ENCODE assay signal across 23 cellular contexts in the genomic region with DNA sequence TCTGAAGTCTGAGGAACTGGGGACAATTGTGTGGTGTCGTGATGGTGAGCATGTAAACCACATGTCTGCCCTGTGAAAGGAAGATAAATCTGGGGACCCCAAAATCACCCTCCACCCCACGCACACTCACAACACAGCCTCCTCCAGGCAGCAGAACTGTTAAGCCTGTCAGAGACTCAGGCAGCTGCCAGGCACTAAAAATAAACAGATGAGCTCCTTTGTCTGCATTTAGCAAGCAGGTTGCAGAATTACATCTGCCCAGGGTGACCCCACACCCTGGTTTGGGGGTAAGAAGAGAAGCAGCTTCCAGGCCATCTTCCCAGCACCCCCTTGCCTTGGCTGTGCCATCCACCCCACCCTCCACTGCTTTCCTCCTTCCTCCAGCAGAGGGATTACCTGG.
DNase-seq lines count a peak whose midpoint lies in the region; ATAC-seq and TF ChIP-seq lines count a peak whose summit lies in the region.
"Had no signal": no experiment of that assay in that cellular context is flagged by ENCODE, and none has a peak within 500 bp of the region (broad histone marks: within the 10 kb centered on the region; RNA-seq: fewer than 3 reads in every experiment).

No MANE protein-coding gene starts in this region.

- no peak overlapping the region for H3K4me2 ChIP-seq in neuronal stem cell (ENCODE audit: insufficient read depth, low read length, poor library complexity, severe bottlenecking)
- H3K4me2 ChIP-seq: A549 had no signal

- no peak overlapping the region for H4K91ac ChIP-seq in neuronal stem cell (ENCODE audit: low read depth, low read length, poor library complexity)

- no peak overlapping the region for H3K4me3 Mint-ChIP-seq in stimulated activated memory B cell treated with anti-CD40 and anti-IgM and Interleukin-4, amounts not matched to agents 10 μg/mL and 1 μg/mL and 100 μg/mL, for 72 hours
- H3K4me3 Mint-ChIP-seq: CD8-positive, alpha-beta T cell had no signal

- intact Hi-C loops in Right ventricle myocardium superior (cut with DNase I), result no loop called here

- H3K4me1 Mint-ChIP-seq in stimulated activated memory B cell treated with anti-CD40 and anti-IgM and Interleukin-4, amounts not matched to agents 10 μg/mL and 1 μg/mL and 100 μg/mL, for 72 hours, result peaks cover 17% of the 10 kb centered on the region

- H2BK15ac ChIP-seq in neuronal stem cell (ENCODE audit: low read length), result peak overlapping the region; percentile 77

- H3K14ac ChIP-seq in neuronal stem cell (ENCODE audit: low read length), result no peak overlapping the region

- no peak overlapping the region for H2AFZ ChIP-seq in neuronal stem cell (ENCODE audit: low read length)

- H2BK12ac ChIP-seq in neuronal stem cell (ENCODE audit: low read length), result no peak overlapping the region

- DNase-seq in Right ventricle myocardium superior, result no peak
- DNase-seq in right atrium auricular region (ENCODE audit: low spot score), result no peak
- no peak for DNase-seq in WERI-Rb-1
- no peak for DNase-seq in neuronal stem cell (ENCODE audit: low spot score)
- DNase-seq in NAMALWA (ENCODE audit: low spot score), result no peak
- no peak for DNase-seq in CD1c-positive myeloid dendritic cell (ENCODE audit: extremely low spot score)
- DNase-seq: AML-193; C1 segment of cervical spinal cord; CD8-positive, alpha-beta T cell; DMS 273 treated with DMSO at 0.1 percent for 48 hours; NCI-H1092 treated with DMSO at 0.1 percent for 48 hours; NCI-H1436 treated with DMSO at 0.1 percent for 48 hours; NCI-H187 treated with DMSO at 0.1 percent for 48 hours; NCI-H2171 treated with DMSO at 0.1 percent for 48 hours; NCI-H345; NCI-H524; NCI-H748 treated with DMSO at 0.1 percent for 48 hours; NK-92 treated with Interleukin-12 subunit alpha and Interleukin-12 subunit beta, amount 100 ng/mL, for 24 hours; PC-3 had no signal

- no peak overlapping the region for H4K8ac ChIP-seq in neuronal stem cell (ENCODE audit: low read depth, low read length)

- H3K27ac ChIP-seq in right atrium auricular region, result no peak overlapping the region
- H3K27ac ChIP-seq in WERI-Rb-1, result peak overlapping the region; percentile 33; the same call in 1 of the 2 replicates
- H3K27ac ChIP-seq in neuronal stem cell (replicated peaks; ENCODE audit: low read length), result no peak overlapping the region
- H3K27ac ChIP-seq: A549, SJSA1 had no signal

- H3K4me3 ChIP-seq in right atrium auricular region (no peak overlapping the region), WERI-Rb-1 (ENCODE audit: low read depth, low read length) (no peak overlapping the region), neuronal stem cell (ENCODE audit: low read length in 2 of 2) (no peak overlapping the region)
- H3K4me3 ChIP-seq: A549, SJSA1 had no signal

- no peak overlapping the region for H3K23ac ChIP-seq in neuronal stem cell (ENCODE audit: low read depth, low read length, poor library complexity)

- H2BK120ac ChIP-seq in neuronal stem cell (ENCODE audit: low read depth, low read length), result peak overlapping the region; percentile 34

- peaks cover 12% of the 10 kb centered on the region for H3K36me3 Mint-ChIP-seq in stimulated activated memory B cell treated with anti-CD40 and anti-IgM and Interleukin-4, amounts not matched to agents 10 μg/mL and 1 μg/mL and 100 μg/mL, for 72 hours
- H3K36me3 Mint-ChIP-seq: CD8-positive, alpha-beta T cell had no signal

- ATAC-seq in Right ventricle myocardium superior (ENCODE audit: poor library complexity), result peak; percentile 86
- no peak for ATAC-seq in stimulated activated memory B cell treated with anti-CD40 and anti-IgM and Interleukin-4, amounts not matched to agents 10 μg/mL and 1 μg/mL and 100 μg/mL, for 72 hours
- ATAC-seq: A549; CD8-positive, alpha-beta T cell; HCT116; PC-3 had no signal

- no peaks in the 10 kb centered on the region for H3K9me3 Mint-ChIP-seq in stimulated activated memory B cell treated with anti-CD40 and anti-IgM and Interleukin-4, amounts not matched to agents 10 μg/mL and 1 μg/mL and 100 μg/mL, for 72 hours
- H3K9me3 Mint-ChIP-seq: CD8-positive, alpha-beta T cell had no signal

- H3K9me3 ChIP-seq in right atrium auricular region, result no peaks in the 10 kb centered on the region
- H3K9me3 ChIP-seq in WERI-Rb-1 (ENCODE audit: severe bottlenecking), result no peaks in the 10 kb centered on the region
- no peaks in the 10 kb centered on the region for H3K9me3 ChIP-seq in neuronal stem cell (replicated peaks in 1 of 2; ENCODE audit: control insufficient read depth in 2 of 2, insufficient read depth in 1 of 2, low read depth in 1 of 2, low read length in 2 of 2)
- H3K9me3 ChIP-seq: A549, SJSA1 had no signal

- WGBS in neuronal stem cell (ENCODE audit: extremely low coverage in 2 of 2, insufficient read length in 2 of 2, insufficient replicate concordance in 1 of 2), 2 donors, result no CpG with 5 or more reads among the region's 2 CpGs

- H3K36me3 ChIP-seq in right atrium auricular region (no peaks in the 10 kb centered on the region), WERI-Rb-1 (no peaks in the 10 kb centered on the region; the same call in 1 of the 2 replicates), neuronal stem cell (replicated peaks in 1 of 2; ENCODE audit: control insufficient read depth in 2 of 2, insufficient read depth in 2 of 2, low read length in 2 of 2) (no peaks in the 10 kb centered on the region)
- H3K36me3 ChIP-seq: SJSA1 had no signal

- peaks cover 25% of the 10 kb centered on the region for H3K27me3 Mint-ChIP-seq in stimulated activated memory B cell treated with anti-CD40 and anti-IgM and Interleukin-4, amounts not matched to agents 10 μg/mL and 1 μg/mL and 100 μg/mL, for 72 hours

- peak overlapping the region; percentile 20 for H3K27ac Mint-ChIP-seq in stimulated activated memory B cell treated with anti-CD40 and anti-IgM and Interleukin-4, amounts not matched to agents 10 μg/mL and 1 μg/mL and 100 μg/mL, for 72 hours
- H3K27ac Mint-ChIP-seq: CD8-positive, alpha-beta T cell had no signal

- TF ChIP-seq CTCF in right atrium auricular region (IDR thresholded peaks at IDR 0.05), result no peak
- no peak for TF ChIP-seq CTCF in WERI-Rb-1 (IDR thresholded peaks at IDR 0.05; ENCODE audit: low read depth, low read length)

- peak overlapping the region; percentile 32 for H2AK5ac ChIP-seq in neuronal stem cell (ENCODE audit: low read depth, low read length)

- H3K4ac ChIP-seq in neuronal stem cell (ENCODE audit: low read length), result no peak overlapping the region

- H3K4me1 ChIP-seq in right atrium auricular region (no peaks in the 10 kb centered on the region), neuronal stem cell (ENCODE audit: control insufficient read depth in 2 of 2, insufficient read depth in 1 of 2, low read depth in 1 of 2, low read length in 2 of 2) (peaks cover 0 to 4% of the 10 kb centered on the region in 2 donors)
- H3K4me1 ChIP-seq: A549, SJSA1 had no signal

- H2BK5ac ChIP-seq in neuronal stem cell (ENCODE audit: low read length), result no peak overlapping the region

- peak overlapping the region; percentile 31 for H3K18ac ChIP-seq in neuronal stem cell (ENCODE audit: low read length)

- H3K27me3 ChIP-seq in right atrium auricular region, result no peaks in the 10 kb centered on the region
- no peaks in the 10 kb centered on the region for H3K27me3 ChIP-seq in WERI-Rb-1 (ENCODE audit: insufficient read depth, low read depth, severe bottlenecking)
- H3K27me3 ChIP-seq in neuronal stem cell (ENCODE audit: control insufficient read depth in 3 of 3, insufficient read depth in 3 of 3, low read depth in 1 of 3, low read length in 3 of 3), result peaks cover 0 to 48% (median 0%) of the 10 kb centered on the region in 3 experiments
- H3K27me3 ChIP-seq: SJSA1 had no signal

- no peak overlapping the region for H3K9ac ChIP-seq in neuronal stem cell (ENCODE audit: low read depth, low read length, poor library complexity)

- no peaks in the 10 kb centered on the region for H3K79me1 ChIP-seq in neuronal stem cell (ENCODE audit: low read depth, low read length)
